Comparison of ENCODE assay signal across 22 cellular contexts in genomic region chr15:31283046-31283445, GRCh38.
"Had no signal": no experiment of that assay in that cellular context is flagged by ENCODE, and none has a peak within 500 bp of the region (broad histone marks: within the 10 kb centered on the region; RNA-seq: fewer than 3 reads in every experiment).

No MANE protein-coding gene starts in this region.

- H3K27me3 ChIP-seq: esophagus squamous epithelium, right lobe of liver, testis, tibial nerve, upper lobe of right lung, vagina had no signal

- H3K4me3 ChIP-seq: esophagus squamous epithelium, psoas muscle, right lobe of liver, testis, tibial nerve, upper lobe of right lung, vagina had no signal

- ATAC-seq: effector memory CD8-positive, alpha-beta T cell; left lobe of liver; naive thymus-derived CD4-positive, alpha-beta T cell; psoas muscle; right lobe of liver; stimulated activated effector memory CD8-positive, alpha-beta T cell treated with anti-CD3 and anti-CD28 coated beads, Interleukin-12 subunit alpha, Interleukin-12 subunit beta, amount 100 ng/mL, for 72 hours; stimulated activated naive CD8-positive, alpha-beta T cell treated with anti-CD3 and anti-CD28 coated beads, Interleukin-15, Interleukin-2, amounts not matched to agents 100 U/mL and 50 U/mL, for 24 hours; upper lobe of right lung had no signal

- H3K79me2 ChIP-seq: parathyroid adenoma had no signal

- H2AFZ ChIP-seq: parathyroid adenoma had no signal

- DNase-seq: cortex of kidney; effector memory CD8-positive, alpha-beta T cell; esophagus squamous epithelium; foreskin fibroblast; hippocampal formation; mammary epithelial cell; naive thymus-derived CD4-positive, alpha-beta T cell; nephron progenitor cell; psoas muscle; retina; right lobe of liver; stimulated activated CD4-positive, alpha-beta T cell treated with anti-CD3 and anti-CD28 coated beads, Interleukin-4, amount 100 ng/mL, for 1 hour; stimulated activated CD8-positive, alpha-beta memory T cell treated with anti-CD3 and anti-CD28 coated beads, Interleukin-4, amount 100 ng/mL, for 48 hours; stimulated activated naive CD8-positive, alpha-beta T cell treated with anti-CD3 and anti-CD28 coated beads, Interleukin-15, Interleukin-2, amounts not matched to agents 100 U/mL and 50 U/mL, for 24 hours; testis; upper lobe of right lung had no signal

- H3K9me3 ChIP-seq: psoas muscle, right lobe of liver, testis, upper lobe of right lung had no signal

- H3K36me3 ChIP-seq: esophagus squamous epithelium, right lobe of liver, tibial nerve, upper lobe of right lung, vagina had no signal

- H3K4me1 ChIP-seq: parathyroid adenoma, testis, upper lobe of right lung had no signal

- H3K27ac ChIP-seq: epithelial cell of prostate, esophagus squamous epithelium, parathyroid adenoma, psoas muscle, right lobe of liver, testis, tibial nerve, upper lobe of right lung, vagina had no signal
